ENCODE assay signal across 8 cellular contexts in genomic region chr9:5425006-5425628, GRCh38. TPM values are rescaled to one million over a fixed set of nuclear protein-coding genes. Genes with fewer than 3 reads are reported as not detected.
A peak's percentile ranks its signal among the peaks of the same experiment; 100 is the strongest.
DNase-seq lines count a peak whose midpoint lies in the region; ATAC-seq and TF ChIP-seq lines count a peak whose summit lies in the region.

No MANE protein-coding gene starts in this region.

- H3K36me3 Mint-ChIP-seq in activated naive CD4-positive, alpha-beta T cell treated with anti-CD3 and anti-CD28 coated beads, Interleukin-2, amount 50 U/mL, for 72 hours, result peaks cover 0 to 5% of the 10 kb centered on the region in 2 donors
- peaks cover 3% of the 10 kb centered on the region for H3K36me3 Mint-ChIP-seq in activated naive CD4-positive, alpha-beta T cell treated with anti-CD3 and anti-CD28 coated beads for 36 hours (ENCODE audit: low read depth)
- H3K36me3 Mint-ChIP-seq in naive B cell, result peaks cover 0 to 6% of the 10 kb centered on the region in 2 donors

- no peaks in the 10 kb centered on the region for H3K27me3 Mint-ChIP-seq in activated naive CD4-positive, alpha-beta T cell treated with anti-CD3 and anti-CD28 coated beads for 36 hours (ENCODE audit: low read depth)
- H3K27me3 Mint-ChIP-seq in naive B cell, result no peaks in the 10 kb centered on the region

- no peak for DNase-seq in activated naive CD4-positive, alpha-beta T cell treated with anti-CD3 and anti-CD28 coated beads, Interleukin-2, amount 50 U/mL, for 72 hours (ENCODE audit: low spot score in 2 of 2)
- no peak for DNase-seq in activated naive CD4-positive, alpha-beta T cell treated with anti-CD3 and anti-CD28 coated beads for 36 hours
- peak; percentile 37 for DNase-seq in NCI-H146 (lab: John Stamatoyannopoulos, UW)
- no peak for DNase-seq in astrocyte of the cerebellum (ENCODE audit: low read depth)
- peak; percentile 12 for DNase-seq in naive B cell
- DNase-seq in NCI-H187 treated with DMSO at 0.1 percent for 48 hours (lab: John Stamatoyannopoulos, UW), result no peak

- no peak overlapping the region for H3K4me3 Mint-ChIP-seq in activated naive CD4-positive, alpha-beta T cell treated with anti-CD3 and anti-CD28 coated beads for 36 hours
- H3K4me3 Mint-ChIP-seq in naive B cell, result no peak overlapping the region

- in situ Hi-C loops in astrocyte of the cerebellum (cut with HindIII; ENCODE audit: low sequenced_read_pairs), result no loop called here

- TF ChIP-seq CTCF in astrocyte of the cerebellum (IDR thresholded peaks at IDR 0.05; ENCODE audit: low read depth, low read length, missing control alignments), result peak; percentile 33

- no peaks in the 10 kb centered on the region for H3K9me3 Mint-ChIP-seq in activated naive CD4-positive, alpha-beta T cell treated with anti-CD3 and anti-CD28 coated beads, Interleukin-2, amount 50 U/mL, for 72 hours
- H3K9me3 Mint-ChIP-seq in activated naive CD4-positive, alpha-beta T cell treated with anti-CD3 and anti-CD28 coated beads for 36 hours, result no peaks in the 10 kb centered on the region
- H3K9me3 Mint-ChIP-seq in naive B cell, result no peaks in the 10 kb centered on the region

- no peak overlapping the region for H3K27ac Mint-ChIP-seq in activated naive CD4-positive, alpha-beta T cell treated with anti-CD3 and anti-CD28 coated beads, Interleukin-2, amount 50 U/mL, for 72 hours
- no peak overlapping the region for H3K27ac Mint-ChIP-seq in activated naive CD4-positive, alpha-beta T cell treated with anti-CD3 and anti-CD28 coated beads for 36 hours
- H3K27ac Mint-ChIP-seq in naive B cell, result peak overlapping the region in 1 of 6 donors; percentile 41

- CTCF ChIA-PET in activated naive CD4-positive, alpha-beta T cell treated with anti-CD3 and anti-CD28 coated beads for 36 hours (lab: Charles Lee), result interaction anchor here (0.6 to 5.3 kb wide), 15 partner anchors 8 to 663 kb away, joined by 3 to 45 read pairs (median 3); partner anchors contain the start of gene INSL6

- peaks cover 13% of the 10 kb centered on the region for H3K4me1 Mint-ChIP-seq in activated naive CD4-positive, alpha-beta T cell treated with anti-CD3 and anti-CD28 coated beads for 36 hours (ENCODE audit: low read depth)
- peaks cover 0 to under 1% (median 0%) of the 10 kb centered on the region in 3 donors for H3K4me1 Mint-ChIP-seq in naive B cell

- H3K4me3 ChIP-seq in astrocyte of the cerebellum (ENCODE audit: low read depth, low read length), result no peak overlapping the region

- peak; percentile 52 to 74 for ATAC-seq in activated naive CD4-positive, alpha-beta T cell treated with anti-CD3 and anti-CD28 coated beads, Interleukin-2, amount 50 U/mL, for 72 hours
- peak in 1 of 2 donors; percentile 48 for ATAC-seq in naive B cell (ENCODE audit: low read depth in 2 of 2)
- no peak for ATAC-seq in HG03280 (IDR thresholded peaks at IDR 0.05; ENCODE audit: unreplicated experiment)
- ATAC-seq in GM18867 (IDR thresholded peaks at IDR 0.05; ENCODE audit: unreplicated experiment), result no peak

- intact Hi-C loops in activated naive CD4-positive, alpha-beta T cell treated with anti-CD3 and anti-CD28 coated beads for 36 hours (cut with micrococcal nuclease), result loop anchor here (1.0 to 10.0 kb wide), 5 partner anchors 104 to 666 kb away; no protein-coding TSS in a partner anchor

RNA-seq across cellular contexts. Expression of gene PLGRKT, which starts 12.6 kb away (rescaled TPM):
- total RNA-seq in activated naive CD4-positive, alpha-beta T cell treated with anti-CD3 and anti-CD28 coated beads, Interleukin-2, amount 50 U/mL, for 72 hours, result 10 to 100 TPM; 30.3 to 48.5 TPM
- 10 to 100 TPM; 48.9 to 51.4 TPM for total RNA-seq in activated naive CD4-positive, alpha-beta T cell treated with anti-CD3 and anti-CD28 coated beads for 36 hours
- polyA plus RNA-seq in naive B cell (ENCODE audit: low read depth in 6 of 6), result 10 to 100 TPM; 30.3 to 61.6 (median 49.1) TPM

RNA-seq across cellular contexts. Expression of gene CD274, which starts 25.2 kb away (rescaled TPM):
- 10 to 100 TPM; 34.5 to 65.5 TPM for total RNA-seq in activated naive CD4-positive, alpha-beta T cell treated with anti-CD3 and anti-CD28 coated beads, Interleukin-2, amount 50 U/mL, for 72 hours
- 10 to 100 TPM; 14.2 to 15.0 TPM for total RNA-seq in activated naive CD4-positive, alpha-beta T cell treated with anti-CD3 and anti-CD28 coated beads for 36 hours
- under 1 TPM in 5 of 6 donors, not detected in 1; 0.29 to 0.61 (median 0.40) TPM for polyA plus RNA-seq in naive B cell (ENCODE audit: low read depth in 6 of 6)

Comparison
In these comparisons a context has a peak if more than half of its experiments do, and no peak if none do; other contexts are left out.
1. ATAC-seq: peak in activated naive CD4-positive, alpha-beta T cell treated with anti-CD3 and anti-CD28 coated beads, Interleukin-2, amount 50 U/mL, for 72 hours (2 of 2); none in HG03280 (single experiment) and GM18867 (single experiment).
2. DNase-seq: peak in NCI-H146 (single experiment) and naive B cell (single experiment); none in activated naive CD4-positive, alpha-beta T cell treated with anti-CD3 and anti-CD28 coated beads, Interleukin-2, amount 50 U/mL, for 72 hours (0 of 2), activated naive CD4-positive, alpha-beta T cell treated with anti-CD3 and anti-CD28 coated beads for 36 hours (single experiment), astrocyte of the cerebellum (single experiment) and NCI-H187 treated with DMSO at 0.1 percent for 48 hours (single experiment).